Comparison of ENCODE assay signal across 7 cellular contexts in genomic region chr9:72856985-72857631, GRCh38.
DNase-seq lines count a peak whose midpoint lies in the region; FAIRE-seq and TF ChIP-seq lines count a peak whose summit lies in the region.

No MANE protein-coding gene starts in this region.

- intact Hi-C loops in esophagus squamous epithelium (cut with DNase I) (loop anchor here (10.0 kb wide), 1 partner anchor 228 kb away; no protein-coding TSS in a partner anchor), posterior vena cava (cut with DNase I) (loop anchor here (5.0 kb wide), 2 partner anchors 165 to 225 kb away; no protein-coding TSS in a partner anchor)

- H3K4me2 ChIP-seq in neural cell (ENCODE audit: low read length) = no peak overlapping the region

- TF ChIP-seq POLR2A in esophagus squamous epithelium (IDR thresholded peaks at IDR 0.05) = no peak

- H3K27me3 ChIP-seq in esophagus squamous epithelium (no peaks in the 10 kb centered on the region), neural cell (ENCODE audit: insufficient read depth, low read depth, low read length) (no peaks in the 10 kb centered on the region)

- H3K27ac ChIP-seq in HEK293 (ENCODE audit: extremely low read depth, low read depth, low read length) (no peak overlapping the region), esophagus squamous epithelium (peak overlapping the region in 1 of 4 donors; percentile 5), neural cell (ENCODE audit: low read length) (no peak overlapping the region)

- FAIRE-seq in G401.6 (lab: Jason Lieb, UNC) = peak; percentile 41

- DNase-seq in RKO (ENCODE audit: low spot score) (peak; percentile 66), esophagus squamous epithelium (lab: John Stamatoyannopoulos, UW) (no peak), posterior vena cava (ENCODE audit: low spot score) (no peak)
- no peak for DNase-seq in activated T-cell treated with anti-CD3 and anti-CD28 coated beads, Interleukin-2, amount 50 U/mL, for 24 hours

- H3K4me3 Mint-ChIP-seq in activated T-cell treated with anti-CD3 and anti-CD28 coated beads, Interleukin-2, amount 50 U/mL, for 24 hours = no peak overlapping the region

- no peak overlapping the region for H3K27ac Mint-ChIP-seq in activated T-cell treated with anti-CD3 and anti-CD28 coated beads, Interleukin-2, amount 50 U/mL, for 24 hours

- TF ChIP-seq CTCF in HEK293 (tag by site-specific recombination; IDR thresholded peaks at IDR 0.05) (no peak), esophagus squamous epithelium (IDR thresholded peaks at IDR 0.05) (peak in 5 of 6 experiments; percentile 47 to 67 (median 48)), neural cell (IDR thresholded peaks at IDR 0.05; ENCODE audit: poor library complexity, severe bottlenecking) (peak; percentile 80)

- H3K9ac ChIP-seq in neural cell (ENCODE audit: low read length) = no peak overlapping the region

- no peaks in the 10 kb centered on the region for H3K9me3 Mint-ChIP-seq in activated T-cell treated with anti-CD3 and anti-CD28 coated beads, Interleukin-2, amount 50 U/mL, for 24 hours

- H3K4me1 ChIP-seq in HEK293 (ENCODE audit: control insufficient read depth, insufficient read depth, low read length) = no peaks in the 10 kb centered on the region
- peaks cover 8 to 18% (median 10%) of the 10 kb centered on the region in 3 donors for H3K4me1 ChIP-seq in esophagus squamous epithelium

- H2AFZ ChIP-seq in neural cell (ENCODE audit: low read depth, low read length) = no peak overlapping the region

- no peak for TF ChIP-seq EP300 in neural cell (conservative IDR thresholded peaks at IDR 0.05; ENCODE audit: poor library complexity, severe bottlenecking)

- peak; percentile 72 for TF ChIP-seq RAD21 in neural cell (conservative IDR thresholded peaks at IDR 0.05)

- H3K9me3 ChIP-seq in HEK293 (ENCODE audit: control insufficient read depth, insufficient read depth, low read depth, low read length) (no peaks in the 10 kb centered on the region), esophagus squamous epithelium (no peaks in the 10 kb centered on the region), neural cell (ENCODE audit: low read length) (no peaks in the 10 kb centered on the region)

- H3K36me3 Mint-ChIP-seq in activated T-cell treated with anti-CD3 and anti-CD28 coated beads, Interleukin-2, amount 50 U/mL, for 24 hours (ENCODE audit: low read depth) = no peaks in the 10 kb centered on the region

- H4K20me1 ChIP-seq in neural cell (ENCODE audit: insufficient read depth) = no peaks in the 10 kb centered on the region

- WGBS in esophagus squamous epithelium, 2 donors = 27 to 35% methylated on average over 6 of the region's 6 CpGs

- H3K79me2 ChIP-seq in neural cell (replicated peaks; ENCODE audit: insufficient read depth, low read length) = no peaks in the 10 kb centered on the region

- POLR2A ChIA-PET in HEK293 (lab: Yijun Ruan, JAX) = interaction anchor here (1.0 kb wide), 1 partner anchor 12 kb away, joined by 3 read pairs; no protein-coding TSS in a partner anchor

- H3K4me3 ChIP-seq in HEK293 (ENCODE audit: low read depth, low read length) (no peak overlapping the region), esophagus squamous epithelium (no peak overlapping the region), neural cell (ENCODE audit: low read length) (no peak overlapping the region)

- CTCF ChIA-PET in HEK293 (lab: Yijun Ruan, JAX) = interaction anchor here (0.6 to 3.3 kb wide), 53 partner anchors 10 to 1822 kb away, joined by 3 to 68 read pairs (median 4); no protein-coding TSS in a partner anchor

- no peaks in the 10 kb centered on the region for H3F3A ChIP-seq in neural cell (ENCODE audit: insufficient read depth, low read length, poor library complexity, severe bottlenecking)

- no peaks in the 10 kb centered on the region for H3K36me3 ChIP-seq in HEK293 (ENCODE audit: control insufficient read depth in 2 of 2, insufficient read depth in 1 of 2, low read length in 2 of 2)
- no peaks in the 10 kb centered on the region for H3K36me3 ChIP-seq in esophagus squamous epithelium
- no peaks in the 10 kb centered on the region for H3K36me3 ChIP-seq in neural cell (ENCODE audit: insufficient read depth, low read length)

- H3K9me2 ChIP-seq in neural cell (ENCODE audit: insufficient read depth, low read length) = no peaks in the 10 kb centered on the region

- no peaks in the 10 kb centered on the region for H3K27me3 Mint-ChIP-seq in activated T-cell treated with anti-CD3 and anti-CD28 coated beads, Interleukin-2, amount 50 U/mL, for 24 hours

- no peaks in the 10 kb centered on the region for H3K4me1 Mint-ChIP-seq in activated T-cell treated with anti-CD3 and anti-CD28 coated beads, Interleukin-2, amount 50 U/mL, for 24 hours (ENCODE audit: low read depth)

TF ChIP-seq in HEK293, 187 proteins besides CTCF, POLR2A, EP300 and RAD21 (continues in another document):
- no peak for TF ChIP-seq PRDM4 (tag by site-specific recombination; IDR thresholded peaks at IDR 0.05)
- TF ChIP-seq PRDM6 (tag by site-specific recombination; IDR thresholded peaks at IDR 0.05) = 0 out of 2 replicates have a peak, but pooled peaks have one; percentile 26
- no peak for TF ChIP-seq ZNF830 (tag by site-specific recombination; IDR thresholded peaks at IDR 0.05; ENCODE audit: low read depth)
- TF ChIP-seq ZNF654 (tag by site-specific recombination; IDR thresholded peaks at IDR 0.05; ENCODE audit: low read depth) = peak; percentile 44
- TF ChIP-seq ZNF404 (tag by site-specific recombination; IDR thresholded peaks at IDR 0.05) = no peak

TF ChIP-seq in neural cell, 6 proteins besides CTCF, POLR2A, EP300 and RAD21:
- TF ChIP-seq SMC3 (conservative IDR thresholded peaks at IDR 0.05; ENCODE audit: poor library complexity) = peak; percentile 86
- no peak for TF ChIP-seq POLR2AphosphoS5 (IDR thresholded peaks at IDR 0.05)
